Comparison of ENCODE assay signal across 8 cellular contexts in the genomic region with DNA sequence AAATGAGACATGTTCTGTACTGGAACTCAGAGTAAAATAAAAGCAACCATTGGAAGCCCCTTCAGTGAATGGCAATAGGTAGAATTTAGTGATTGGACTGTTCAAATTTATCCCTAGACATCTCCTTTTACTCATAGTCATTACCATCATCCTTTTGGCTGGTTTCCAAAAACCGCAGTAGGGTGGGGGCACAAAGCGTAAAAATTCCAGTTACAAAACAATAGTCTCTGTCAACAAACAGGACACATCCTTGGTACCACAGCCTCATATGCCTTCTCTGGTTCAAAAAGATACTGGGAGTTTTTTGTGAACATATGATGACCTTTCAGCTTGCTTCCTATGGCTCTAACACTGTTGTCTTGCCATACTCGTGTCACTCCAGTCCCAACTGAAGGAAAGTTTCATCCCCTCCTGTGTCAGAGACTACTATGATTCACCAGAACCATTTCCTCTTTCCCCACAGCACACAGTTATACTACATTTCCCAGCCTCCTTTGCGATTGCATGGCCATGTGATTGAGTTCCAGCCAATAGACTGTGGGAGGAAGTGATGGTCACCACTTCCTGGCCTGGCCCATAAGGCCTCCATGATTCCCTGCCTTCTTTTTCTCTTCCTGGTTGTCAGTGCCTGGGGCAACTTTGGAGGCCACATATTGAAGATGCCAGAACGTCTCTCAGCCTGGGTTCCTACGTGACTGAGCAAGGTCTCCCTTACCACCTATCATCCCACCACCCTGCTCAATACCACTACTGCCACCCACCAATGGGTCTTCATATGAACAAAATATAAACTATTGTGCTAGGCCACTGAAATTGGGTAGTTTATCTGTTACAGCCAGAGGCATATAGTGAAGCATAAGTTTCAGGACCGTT.
DNase-seq lines count a peak whose midpoint lies in the region; ATAC-seq, FAIRE-seq and TF ChIP-seq lines count a peak whose summit lies in the region.

No MANE protein-coding gene starts in this region.

- DNase-seq in D341Med (ENCODE audit: low spot score) (peak; percentile 42), RPMI7951 (ENCODE audit: low read depth) (peak; percentile 26), mucosa of descending colon (no peak), kidney (no peak), head of caudate nucleus (no peak)
- no peak for DNase-seq in effector memory CD8-positive, alpha-beta T cell

- TF ChIP-seq CTCF in mucosa of descending colon (IDR thresholded peaks at IDR 0.05): no peak
- TF ChIP-seq CTCF in kidney (IDR thresholded peaks at IDR 0.05; ENCODE audit: borderline replicate concordance, extremely low read depth, insufficient read depth): no peak

- no peak overlapping the region for H3K9ac ChIP-seq in kidney (ENCODE audit: low read length in 2 of 2)

- H3K27me3 Mint-ChIP-seq in effector memory CD8-positive, alpha-beta T cell: peaks cover 21 to 23% of the 10 kb centered on the region in 2 donors

- no peak for FAIRE-seq in kidney (lab: Jason Lieb, UNC)

- H3K4me3 Mint-ChIP-seq in effector memory CD8-positive, alpha-beta T cell: no peak overlapping the region

- no peaks in the 10 kb centered on the region for H3K36me3 Mint-ChIP-seq in effector memory CD8-positive, alpha-beta T cell (ENCODE audit: insufficient read depth)

- H3K36me3 ChIP-seq in mucosa of descending colon (ENCODE audit: low read depth): no peaks in the 10 kb centered on the region
- H3K36me3 ChIP-seq in kidney (ENCODE audit: control insufficient read depth in 1 of 2, insufficient read depth in 2 of 2, low read length in 2 of 2): no peaks in the 10 kb centered on the region

- intact Hi-C loops in mucosa of descending colon (cut with DNase I, micrococcal nuclease) (no loop called here), kidney (cut with DNase I) (no loop called here), head of caudate nucleus (cut with DNase I) (no loop called here)

- H3K4me3 ChIP-seq in mucosa of descending colon (no peak overlapping the region), kidney (ENCODE audit: low read length in 2 of 2) (no peak overlapping the region)

- H3K9me3 Mint-ChIP-seq in effector memory CD8-positive, alpha-beta T cell: peaks cover 6 to 7% of the 10 kb centered on the region in 2 donors

- H3K4me1 ChIP-seq in mucosa of descending colon (ENCODE audit: low read depth) (no peaks in the 10 kb centered on the region), kidney (ENCODE audit: control insufficient read depth in 1 of 2, insufficient read depth in 1 of 2, low read depth in 1 of 2, low read length in 2 of 2) (no peaks in the 10 kb centered on the region)

- ATAC-seq in GM19397 (IDR thresholded peaks at IDR 0.05; ENCODE audit: unreplicated experiment) (peak; percentile 78), HG03354 (IDR thresholded peaks at IDR 0.05; ENCODE audit: poor library complexity, severe bottlenecking, unreplicated experiment) (peak; percentile 94), mucosa of descending colon (peak; percentile 36)
- no peak for ATAC-seq in effector memory CD8-positive, alpha-beta T cell (replicated peaks)

- H3K27ac Mint-ChIP-seq in effector memory CD8-positive, alpha-beta T cell: no peak overlapping the region

- H3K9me3 ChIP-seq in mucosa of descending colon (no peaks in the 10 kb centered on the region), kidney (ENCODE audit: control insufficient read depth in 1 of 2, low read length in 2 of 2) (no peaks in the 10 kb centered on the region)

- H3K4me1 Mint-ChIP-seq in effector memory CD8-positive, alpha-beta T cell (ENCODE audit: low read depth in 2 of 2): peaks cover 4 to 6% of the 10 kb centered on the region in 2 donors

- H3K27ac ChIP-seq in kidney (ENCODE audit: low read depth in 2 of 2, low read length in 2 of 2): no peak overlapping the region

Comparison
In these comparisons a context has a peak if more than half of its experiments do, and no peak if none do; other contexts are left out.
1. DNase-seq: peak in D341Med (single experiment) and RPMI7951 (single experiment); none in mucosa of descending colon (0 of 3), kidney (single experiment), effector memory CD8-positive, alpha-beta T cell (0 of 3) and head of caudate nucleus (0 of 42).